In genomic region chr3:15346516-15346915, GRCh38 we compare ENCODE assay signal across 13 cellular contexts.
"Had no signal": no experiment of that assay in that cellular context is flagged by ENCODE, and none has a peak within 500 bp of the region (broad histone marks: within the 10 kb centered on the region; RNA-seq: fewer than 3 reads in every experiment).

No MANE protein-coding gene starts in this region.

- H3K4me1 ChIP-seq: tibial artery, vagina had no signal

- DNase-seq: activated CD4-positive, alpha-beta T cell treated with anti-CD3 and anti-CD28 coated beads for 36 hours; activated CD8-positive, alpha-beta memory T cell treated with anti-CD3 and anti-CD28 coated beads, Interleukin-2, amount 50 U/mL, for 48 hours; activated CD8-positive, alpha-beta T cell treated with anti-CD3 and anti-CD28 coated beads, Interleukin-2, amount 10 ng/mL, durations not matched to agents 7 days and 5 days; activated naive CD8-positive, alpha-beta T cell treated with anti-CD3 and anti-CD28 coated beads for 36 hours; anterior cingulate cortex; hypothalamus; kidney glomerular epithelial cell; posterior cingulate gyrus; T1000; tibial artery had no signal

- H3K27ac ChIP-seq: tibial artery, vagina had no signal

- H3K36me3 ChIP-seq: tibial artery, vagina had no signal

- H3K27me3 ChIP-seq: tibial artery, vagina had no signal

- H3K27ac Mint-ChIP-seq: activated CD4-positive, alpha-beta T cell treated with anti-CD3 and anti-CD28 coated beads for 36 hours; activated CD8-positive, alpha-beta T cell treated with anti-CD3 and anti-CD28 coated beads, Interleukin-2, amount 10 ng/mL, durations not matched to agents 7 days and 5 days; activated naive CD8-positive, alpha-beta T cell treated with anti-CD3 and anti-CD28 coated beads for 36 hours; mesothelial cell of epicardium had no signal

- FAIRE-seq: endometrium had no signal

- H3K9me3 ChIP-seq: vagina had no signal

- H3K4me3 ChIP-seq: tibial artery, vagina had no signal

- H3K4me3 Mint-ChIP-seq: activated CD4-positive, alpha-beta T cell treated with anti-CD3 and anti-CD28 coated beads for 36 hours; activated CD8-positive, alpha-beta T cell treated with anti-CD3 and anti-CD28 coated beads, Interleukin-2, amount 10 ng/mL, durations not matched to agents 7 days and 5 days; activated naive CD8-positive, alpha-beta T cell treated with anti-CD3 and anti-CD28 coated beads for 36 hours; mesothelial cell of epicardium had no signal

- ATAC-seq: activated CD4-positive, alpha-beta T cell treated with anti-CD3 and anti-CD28 coated beads for 36 hours; activated CD8-positive, alpha-beta T cell treated with anti-CD3 and anti-CD28 coated beads, Interleukin-2, amount 10 ng/mL, durations not matched to agents 7 days and 5 days had no signal

- H3K27me3 Mint-ChIP-seq: activated CD4-positive, alpha-beta T cell treated with anti-CD3 and anti-CD28 coated beads for 36 hours; activated naive CD8-positive, alpha-beta T cell treated with anti-CD3 and anti-CD28 coated beads for 36 hours had no signal

- H3K9me3 Mint-ChIP-seq: activated naive CD8-positive, alpha-beta T cell treated with anti-CD3 and anti-CD28 coated beads for 36 hours had no signal
